Comparison of ENCODE assay signal across 1 cellular context in the genomic region with DNA sequence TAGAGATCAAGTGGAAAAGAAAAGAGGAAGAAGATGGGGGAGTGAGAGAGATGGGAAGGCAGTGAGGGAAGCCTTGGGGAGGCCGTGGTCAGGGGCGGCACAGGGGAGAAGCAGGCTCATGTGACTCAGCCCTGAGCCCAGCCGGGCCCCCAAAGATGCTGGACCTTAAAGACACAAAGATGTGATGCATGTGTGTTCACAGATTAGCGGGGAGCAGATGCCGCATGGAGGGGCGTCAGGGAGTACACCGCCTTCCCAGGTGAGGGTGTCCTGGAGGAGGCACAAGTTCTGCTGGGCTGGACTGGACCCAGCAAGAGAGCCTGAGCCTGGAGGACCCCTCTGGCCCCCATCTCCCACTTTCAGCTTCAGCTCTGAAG.
TF ChIP-seq lines count a peak whose summit lies in the region.

No MANE protein-coding gene starts in this region.

TF ChIP-seq in GM23338, 12 proteins besides CTCF, POLR2A, EP300 and RAD21 (continued from another document):
- TF ChIP-seq, protein P1, sequence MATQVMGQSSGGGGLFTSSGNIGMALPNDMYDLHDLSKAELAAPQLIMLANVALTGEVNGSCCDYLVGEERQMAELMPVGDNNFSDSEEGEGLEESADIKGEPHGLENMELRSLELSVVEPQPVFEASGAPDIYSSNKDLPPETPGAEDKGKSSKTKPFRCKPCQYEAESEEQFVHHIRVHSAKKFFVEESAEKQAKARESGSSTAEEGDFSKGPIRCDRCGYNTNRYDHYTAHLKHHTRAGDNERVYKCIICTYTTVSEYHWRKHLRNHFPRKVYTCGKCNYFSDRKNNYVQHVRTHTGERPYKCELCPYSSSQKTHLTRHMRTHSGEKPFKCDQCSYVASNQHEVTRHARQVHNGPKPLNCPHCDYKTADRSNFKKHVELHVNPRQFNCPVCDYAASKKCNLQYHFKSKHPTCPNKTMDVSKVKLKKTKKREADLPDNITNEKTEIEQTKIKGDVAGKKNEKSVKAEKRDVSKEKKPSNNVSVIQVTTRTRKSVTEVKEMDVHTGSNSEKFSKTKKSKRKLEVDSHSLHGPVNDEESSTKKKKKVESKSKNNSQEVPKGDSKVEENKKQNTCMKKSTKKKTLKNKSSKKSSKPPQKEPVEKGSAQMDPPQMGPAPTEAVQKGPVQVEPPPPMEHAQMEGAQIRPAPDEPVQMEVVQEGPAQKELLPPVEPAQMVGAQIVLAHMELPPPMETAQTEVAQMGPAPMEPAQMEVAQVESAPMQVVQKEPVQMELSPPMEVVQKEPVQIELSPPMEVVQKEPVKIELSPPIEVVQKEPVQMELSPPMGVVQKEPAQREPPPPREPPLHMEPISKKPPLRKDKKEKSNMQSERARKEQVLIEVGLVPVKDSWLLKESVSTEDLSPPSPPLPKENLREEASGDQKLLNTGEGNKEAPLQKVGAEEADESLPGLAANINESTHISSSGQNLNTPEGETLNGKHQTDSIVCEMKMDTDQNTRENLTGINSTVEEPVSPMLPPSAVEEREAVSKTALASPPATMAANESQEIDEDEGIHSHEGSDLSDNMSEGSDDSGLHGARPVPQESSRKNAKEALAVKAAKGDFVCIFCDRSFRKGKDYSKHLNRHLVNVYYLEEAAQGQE (IDR thresholded peaks at IDR 0.05; ENCODE audit: unreplicated experiment), result no peak
- TF ChIP-seq ZNF114 (CRISPR knock-in tag; IDR thresholded peaks at IDR 0.05), result no peak
- TF ChIP-seq, protein P2, sequence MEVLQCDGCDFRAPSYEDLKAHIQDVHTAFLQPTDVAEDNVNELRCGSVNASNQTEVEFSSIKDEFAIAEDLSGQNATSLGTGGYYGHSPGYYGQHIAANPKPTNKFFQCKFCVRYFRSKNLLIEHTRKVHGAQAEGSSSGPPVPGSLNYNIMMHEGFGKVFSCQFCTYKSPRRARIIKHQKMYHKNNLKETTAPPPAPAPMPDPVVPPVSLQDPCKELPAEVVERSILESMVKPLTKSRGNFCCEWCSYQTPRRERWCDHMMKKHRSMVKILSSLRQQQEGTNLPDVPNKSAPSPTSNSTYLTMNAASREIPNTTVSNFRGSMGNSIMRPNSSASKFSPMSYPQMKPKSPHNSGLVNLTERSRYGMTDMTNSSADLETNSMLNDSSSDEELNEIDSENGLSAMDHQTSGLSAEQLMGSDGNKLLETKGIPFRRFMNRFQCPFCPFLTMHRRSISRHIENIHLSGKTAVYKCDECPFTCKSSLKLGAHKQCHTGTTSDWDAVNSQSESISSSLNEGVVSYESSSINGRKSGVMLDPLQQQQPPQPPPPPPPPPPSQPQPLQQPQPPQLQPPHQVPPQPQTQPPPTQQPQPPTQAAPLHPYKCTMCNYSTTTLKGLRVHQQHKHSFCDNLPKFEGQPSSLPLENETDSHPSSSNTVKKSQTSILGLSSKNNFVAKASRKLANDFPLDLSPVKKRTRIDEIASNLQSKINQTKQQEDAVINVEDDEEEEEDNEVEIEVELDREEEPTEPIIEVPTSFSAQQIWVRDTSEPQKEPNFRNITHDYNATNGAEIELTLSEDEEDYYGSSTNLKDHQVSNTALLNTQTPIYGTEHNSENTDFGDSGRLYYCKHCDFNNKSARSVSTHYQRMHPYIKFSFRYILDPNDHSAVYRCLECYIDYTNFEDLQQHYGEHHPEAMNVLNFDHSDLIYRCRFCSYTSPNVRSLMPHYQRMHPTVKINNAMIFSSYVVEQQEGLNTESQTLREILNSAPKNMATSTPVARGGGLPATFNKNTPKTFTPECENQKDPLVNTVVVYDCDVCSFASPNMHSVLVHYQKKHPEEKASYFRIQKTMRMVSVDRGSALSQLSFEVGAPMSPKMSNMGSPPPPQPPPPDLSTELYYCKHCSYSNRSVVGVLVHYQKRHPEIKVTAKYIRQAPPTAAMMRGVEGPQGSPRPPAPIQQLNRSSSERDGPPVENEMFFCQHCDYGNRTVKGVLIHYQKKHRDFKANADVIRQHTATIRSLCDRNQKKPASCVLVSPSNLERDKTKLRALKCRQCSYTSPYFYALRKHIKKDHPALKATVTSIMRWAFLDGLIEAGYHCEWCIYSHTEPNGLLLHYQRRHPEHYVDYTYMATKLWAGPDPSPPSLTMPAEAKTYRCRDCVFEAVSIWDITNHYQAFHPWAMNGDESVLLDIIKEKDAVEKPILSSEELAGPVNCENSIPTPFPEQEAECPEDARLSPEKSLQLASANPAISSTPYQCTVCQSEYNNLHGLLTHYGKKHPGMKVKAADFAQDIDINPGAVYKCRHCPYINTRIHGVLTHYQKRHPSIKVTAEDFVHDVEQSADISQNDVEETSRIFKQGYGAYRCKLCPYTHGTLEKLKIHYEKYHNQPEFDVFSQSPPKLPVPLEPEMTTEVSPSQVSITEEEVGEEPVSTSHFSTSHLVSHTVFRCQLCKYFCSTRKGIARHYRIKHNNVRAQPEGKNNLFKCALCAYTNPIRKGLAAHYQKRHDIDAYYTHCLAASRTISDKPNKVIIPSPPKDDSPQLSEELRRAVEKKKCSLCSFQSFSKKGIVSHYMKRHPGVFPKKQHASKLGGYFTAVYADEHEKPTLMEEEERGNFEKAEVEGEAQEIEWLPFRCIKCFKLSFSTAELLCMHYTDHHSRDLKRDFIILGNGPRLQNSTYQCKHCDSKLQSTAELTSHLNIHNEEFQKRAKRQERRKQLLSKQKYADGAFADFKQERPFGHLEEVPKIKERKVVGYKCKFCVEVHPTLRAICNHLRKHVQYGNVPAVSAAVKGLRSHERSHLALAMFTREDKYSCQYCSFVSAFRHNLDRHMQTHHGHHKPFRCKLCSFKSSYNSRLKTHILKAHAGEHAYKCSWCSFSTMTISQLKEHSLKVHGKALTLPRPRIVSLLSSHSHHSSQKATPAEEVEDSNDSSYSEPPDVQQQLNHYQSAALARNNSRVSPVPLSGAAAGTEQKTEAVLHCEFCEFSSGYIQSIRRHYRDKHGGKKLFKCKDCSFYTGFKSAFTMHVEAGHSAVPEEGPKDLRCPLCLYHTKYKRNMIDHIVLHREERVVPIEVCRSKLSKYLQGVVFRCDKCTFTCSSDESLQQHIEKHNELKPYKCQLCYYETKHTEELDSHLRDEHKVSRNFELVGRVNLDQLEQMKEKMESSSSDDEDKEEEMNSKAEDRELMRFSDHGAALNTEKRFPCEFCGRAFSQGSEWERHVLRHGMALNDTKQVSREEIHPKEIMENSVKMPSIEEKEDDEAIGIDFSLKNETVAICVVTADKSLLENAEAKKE (CRISPR knock-in tag; IDR thresholded peaks at IDR 0.05), result no peak
- TF ChIP-seq CREB1 (CRISPR knock-in tag; IDR thresholded peaks at IDR 0.05; ENCODE audit: low read depth), result no peak
- TF ChIP-seq ZNF331 (CRISPR knock-in tag; IDR thresholded peaks at IDR 0.05; ENCODE audit: low read depth), result no peak
- no peak for TF ChIP-seq EZH2 (IDR thresholded peaks at IDR 0.05; ENCODE audit: low read depth, unreplicated experiment)
- TF ChIP-seq EZH2phosphoT487 (IDR thresholded peaks at IDR 0.05; ENCODE audit: unreplicated experiment), result no peak
- TF ChIP-seq JUNB (IDR thresholded peaks at IDR 0.05; ENCODE audit: unreplicated experiment), result no peak
- no peak for TF ChIP-seq POLR2AphosphoS5 (IDR thresholded peaks at IDR 0.05; ENCODE audit: low read depth)
